23 cellular contexts compared by ENCODE assay signal in genomic region chr5:99945706-99946442, GRCh38.
A peak's percentile ranks its signal among the peaks of the same experiment; 100 is the strongest.
DNase-seq lines count a peak whose midpoint lies in the region; ATAC-seq, FAIRE-seq and TF ChIP-seq lines count a peak whose summit lies in the region.
"Had no signal": no experiment of that assay in that cellular context is flagged by ENCODE, and none has a peak within 500 bp of the region (broad histone marks: within the 10 kb centered on the region; RNA-seq: fewer than 3 reads in every experiment).

No MANE protein-coding gene starts in this region.

- no peak for TF ChIP-seq EP300 in H1 (IDR thresholded peaks at IDR 0.05; ENCODE audit: borderline replicate concordance in 1 of 2, low read depth in 2 of 2, low read length in 2 of 2)
- no peak for TF ChIP-seq EP300 in ovary (IDR thresholded peaks at IDR 0.05)

- no peak overlapping the region for H3K27ac Mint-ChIP-seq in GM23338

- H3K4me2 ChIP-seq in GM23338 (no peak overlapping the region), H1 (ENCODE audit: insufficient read depth in 1 of 2, low read depth in 2 of 2, low read length in 2 of 2) (no peak overlapping the region)
- H3K4me2 ChIP-seq: PC-9 had no signal

- H3K4me1 ChIP-seq in GM23338 (ENCODE audit: insufficient read depth), result no peaks in the 10 kb centered on the region
- H3K4me1 ChIP-seq in H1 (replicated peaks in 1 of 4; ENCODE audit: control insufficient read depth in 3 of 4, insufficient read depth in 4 of 4, low read length in 3 of 4), result no peaks in the 10 kb centered on the region
- H3K4me1 ChIP-seq in SJCRH30, result no peaks in the 10 kb centered on the region
- H3K4me1 ChIP-seq in ovary (ENCODE audit: insufficient read depth), result no peaks in the 10 kb centered on the region
- H3K4me1 ChIP-seq: BE2C had no signal

- 87% methylated on average over 8 of the region's 8 CpGs; no CpG with 5 or more reads in 1 of the 2 experiments for WGBS in H1 (ENCODE audit: extremely low coverage in 1 of 2, insufficient coverage in 1 of 2, insufficient read length in 1 of 2, insufficient replicate concordance in 2 of 2, low coverage in 1 of 2, low lambda C conversion rate in 2 of 2, missing lambda C conversion rate in 1 of 2), 2 experiments
- 63 to 79% (median 63%) methylated on average over 8 of the region's 8 CpGs for WGBS in ovary, 3 donors

- no peak overlapping the region for H3K4ac ChIP-seq in H1 (replicated peaks; ENCODE audit: insufficient read length, low read depth, low read length)

- H2BK20ac ChIP-seq in H1 (ENCODE audit: low read length), result no peak overlapping the region

- no peak overlapping the region for H3K9ac ChIP-seq in H1 (replicated peaks in 1 of 4; ENCODE audit: extremely low read depth in 1 of 4, low read depth in 3 of 4, low read length in 3 of 4)

- H3K9me3 ChIP-seq in H1 (ENCODE audit: insufficient read depth in 2 of 2, low read depth in 1 of 2, low read length in 1 of 2), result no peaks in the 10 kb centered on the region
- H3K9me3 ChIP-seq in SJCRH30 (replicated peaks), result no peaks in the 10 kb centered on the region
- no peaks in the 10 kb centered on the region for H3K9me3 ChIP-seq in ovary
- H3K9me3 ChIP-seq: BE2C had no signal

- H3K56ac ChIP-seq in H1 (replicated peaks; ENCODE audit: insufficient read length, low read depth, low read length), result no peak overlapping the region

- H4K5ac ChIP-seq in H1 (ENCODE audit: insufficient read length, low read depth, low read length), result no peak overlapping the region

- TF ChIP-seq POLR2A in H1 (IDR thresholded peaks at IDR 0.05; ENCODE audit: control extremely low read depth in 1 of 2, low read depth in 2 of 2, low read length in 2 of 2) (no peak), ovary (IDR thresholded peaks at IDR 0.05) (no peak)

- H2AFZ ChIP-seq in GM23338, result 0 out of 2 replicates have a peak overlapping the region, but pooled peaks have one; percentile 6
- peak overlapping the region; percentile 68; the same call in 1 of the 2 replicates for H2AFZ ChIP-seq in H1 (ENCODE audit: low read length)
- H2AFZ ChIP-seq: PC-9 had no signal

- H3K23me2 ChIP-seq in H1 (ENCODE audit: low read depth, low read length), result no peaks in the 10 kb centered on the region

- H3K79me2 ChIP-seq in GM23338 (replicated peaks; ENCODE audit: insufficient read depth) (no peaks in the 10 kb centered on the region), H1 (ENCODE audit: control insufficient read depth in 1 of 2, insufficient read depth in 2 of 2, low read length in 2 of 2) (no peaks in the 10 kb centered on the region)

- no peak overlapping the region for H4K91ac ChIP-seq in H1 (replicated peaks; ENCODE audit: insufficient read length, low read length)

- no peak overlapping the region for H3K14ac ChIP-seq in H1 (ENCODE audit: insufficient read length)

- H3K4me1 Mint-ChIP-seq in GM23338, result no peaks in the 10 kb centered on the region

- TF ChIP-seq CTCF in GM23338 (conservative IDR thresholded peaks at IDR 0.05; ENCODE audit: low read depth in 2 of 2) (no peak), H1 (IDR thresholded peaks at IDR 0.05; ENCODE audit: control extremely low read depth in 1 of 3, insufficient read depth in 1 of 3, low read depth in 1 of 3, low read length in 3 of 3) (no peak), ovary (IDR thresholded peaks at IDR 0.05) (no peak)

- no peaks in the 10 kb centered on the region for H3K79me1 ChIP-seq in H1 (ENCODE audit: low read depth, low read length)

- TF ChIP-seq RAD21 in H1 (IDR thresholded peaks at IDR 0.05 in 1 of 2, conservative IDR thresholded peaks at IDR 0.05 in 1 of 2; ENCODE audit: low read depth in 2 of 2, low read length in 2 of 2), result no peak

- H3K18ac ChIP-seq in H1 (ENCODE audit: extremely low read depth, low read length), result no peak overlapping the region

- H3F3A ChIP-seq in GM23338 (replicated peaks; ENCODE audit: low read depth), result no peaks in the 10 kb centered on the region

- peaks cover 4% of the 10 kb centered on the region; the same call in 1 of the 2 replicates for H3K9me2 ChIP-seq in GM23338 (ENCODE audit: insufficient read depth)

- H3K27me3 Mint-ChIP-seq in GM23338 (ENCODE audit: insufficient read depth, low read depth, poor library complexity), result no peaks in the 10 kb centered on the region

- H3K27ac ChIP-seq in GM23338 (ENCODE audit: low read depth) (no peak overlapping the region), H1 (ENCODE audit: low read depth, low read length) (no peak overlapping the region), SJCRH30 (no peak overlapping the region), ovary (no peak overlapping the region)
- H3K27ac ChIP-seq: HL-60, PC-9 had no signal

- CTCF ChIA-PET in H1 (lab: Charles Lee; ENCODE audit: partially characterized antibody), result no interaction called here

- no peak overlapping the region for H3K4me3 Mint-ChIP-seq in GM23338

- POLR2A ChIA-PET in H1 (lab: Charles Lee; ENCODE audit: partially characterized antibody), result no interaction called here

- H3K27me3 ChIP-seq in GM23338 (ENCODE audit: insufficient read depth) (no peaks in the 10 kb centered on the region), H1 (replicated peaks in 1 of 4; ENCODE audit: control insufficient read depth in 3 of 4, extremely low read depth in 1 of 4, insufficient read depth in 3 of 4, low read length in 3 of 4) (no peaks in the 10 kb centered on the region), SJCRH30 (no peaks in the 10 kb centered on the region), ovary (no peaks in the 10 kb centered on the region)
- H3K27me3 ChIP-seq: BE2C had no signal

- no peak for FAIRE-seq in H1 (lab: Jason Lieb, UNC)
- FAIRE-seq: H54, HepG2 had no signal

- H3K9me3 Mint-ChIP-seq in GM23338, result no peaks in the 10 kb centered on the region

- H2BK15ac ChIP-seq in H1 (ENCODE audit: low read length), result no peak overlapping the region

- no peaks in the 10 kb centered on the region for H3K36me3 Mint-ChIP-seq in GM23338 (ENCODE audit: low read depth)

- H3K36me3 ChIP-seq in GM23338 (ENCODE audit: insufficient read depth), result no peaks in the 10 kb centered on the region
- H3K36me3 ChIP-seq in H1 (ENCODE audit: control insufficient read depth in 2 of 4, insufficient read depth in 4 of 4, low read length in 3 of 4), result no peaks in the 10 kb centered on the region
- no peaks in the 10 kb centered on the region for H3K36me3 ChIP-seq in SJCRH30
- no peaks in the 10 kb centered on the region for H3K36me3 ChIP-seq in ovary
- H3K36me3 ChIP-seq: BE2C had no signal

- DNase-seq in GM23338 (ENCODE audit: low spot score) (peak; percentile 4), H1 (ENCODE audit: low read depth in 1 of 2, low spot score in 2 of 2) (no peak), DMS 273 (lab: John Stamatoyannopoulos, UW; ENCODE audit: unreplicated experiment) (no peak), SJCRH30 (no peak), ovary (no peak)
- DNase-seq: BE2C, DMS79 treated with DMSO at 0.1 percent for 48 hours, KBM-7, MV-4-11, NCI-H1694, NCI-H2081, NCI-H2171 treated with DMSO at 0.1 percent for 48 hours, NCI-H446, NCI-H526, PC-9, SIG-M5 had no signal

- H2BK5ac ChIP-seq in H1 (ENCODE audit: low read depth, low read length), result no peak overlapping the region

- no peak overlapping the region for H2BK120ac ChIP-seq in H1 (replicated peaks; ENCODE audit: low read depth, low read length)

- H3K23ac ChIP-seq in H1 (ENCODE audit: insufficient read length), result no peak overlapping the region

- intact Hi-C loops in ovary (cut with DNase I), result no loop called here

- H3K4me3 ChIP-seq in GM23338, result no peak overlapping the region
- H3K4me3 ChIP-seq in H1 (ENCODE audit: extremely low read depth in 1 of 4, insufficient read depth in 2 of 4, low read depth in 3 of 4, low read length in 4 of 4), result no peak overlapping the region
- no peak overlapping the region for H3K4me3 ChIP-seq in SJCRH30
- no peak overlapping the region for H3K4me3 ChIP-seq in ovary
- H3K4me3 ChIP-seq: PC-9 had no signal

- ATAC-seq in GM18867 (IDR thresholded peaks at IDR 0.05; ENCODE audit: unreplicated experiment), result peak; percentile 51
- ATAC-seq in GM23338, result no peak
- peak; percentile 52 for ATAC-seq in HG03354 (IDR thresholded peaks at IDR 0.05; ENCODE audit: poor library complexity, severe bottlenecking, unreplicated experiment)
- ATAC-seq in HG03565 (IDR thresholded peaks at IDR 0.05; ENCODE audit: unreplicated experiment), result no peak
- ATAC-seq: HepG2, SK-N-SH treated with all-trans-retinoic acid at 6 μM for 48 hours had no signal

- H2AK5ac ChIP-seq in H1 (ENCODE audit: low read depth, low read length), result no peak overlapping the region

- no peak overlapping the region for H4K8ac ChIP-seq in H1 (ENCODE audit: extremely low read depth, insufficient read depth, low read length)

- no peaks in the 10 kb centered on the region for H4K20me1 ChIP-seq in GM23338 (replicated peaks; ENCODE audit: insufficient read depth)
- H4K20me1 ChIP-seq in H1 (replicated peaks in 1 of 2; ENCODE audit: control insufficient read depth in 1 of 2, insufficient read depth in 2 of 2, low read length in 2 of 2), result no peaks in the 10 kb centered on the region

- no peak overlapping the region for H2BK12ac ChIP-seq in H1 (ENCODE audit: low read depth, low read length)

TF ChIP-seq in GM23338, 12 proteins besides CTCF, POLR2A, EP300 and RAD21 (continues in another document):
- TF ChIP-seq STAT1 (IDR thresholded peaks at IDR 0.05; ENCODE audit: unreplicated experiment) (no peak), ZNF331 (CRISPR knock-in tag; IDR thresholded peaks at IDR 0.05; ENCODE audit: low read depth) (no peak)

TF ChIP-seq in H1, 55 proteins besides CTCF, POLR2A, EP300 and RAD21:
- TF ChIP-seq BRCA1 (IDR thresholded peaks at IDR 0.05; ENCODE audit: low read depth, low read length), result no peak
- TF ChIP-seq CHD1 (IDR thresholded peaks at IDR 0.05; ENCODE audit: low read depth, low read length), result no peak
- TF ChIP-seq, protein P1, sequence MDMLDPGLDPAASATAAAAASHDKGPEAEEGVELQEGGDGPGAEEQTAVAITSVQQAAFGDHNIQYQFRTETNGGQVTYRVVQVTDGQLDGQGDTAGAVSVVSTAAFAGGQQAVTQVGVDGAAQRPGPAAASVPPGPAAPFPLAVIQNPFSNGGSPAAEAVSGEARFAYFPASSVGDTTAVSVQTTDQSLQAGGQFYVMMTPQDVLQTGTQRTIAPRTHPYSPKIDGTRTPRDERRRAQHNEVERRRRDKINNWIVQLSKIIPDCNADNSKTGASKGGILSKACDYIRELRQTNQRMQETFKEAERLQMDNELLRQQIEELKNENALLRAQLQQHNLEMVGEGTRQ (IDR thresholded peaks at IDR 0.05; ENCODE audit: low read length), result no peak
- no peak for TF ChIP-seq KDM4A (IDR thresholded peaks at IDR 0.05; ENCODE audit: low read depth, low read length, severe bottlenecking)
- TF ChIP-seq FOSL1 (IDR thresholded peaks at IDR 0.05; ENCODE audit: insufficient read depth, low read depth, low read length), result no peak
- no peak for TF ChIP-seq RFX5 (IDR thresholded peaks at IDR 0.05; ENCODE audit: borderline replicate concordance, low read depth, low read length)
- TF ChIP-seq CREB1 (IDR thresholded peaks at IDR 0.05), result no peak
- TF ChIP-seq KDM1A (IDR thresholded peaks at IDR 0.05; ENCODE audit: borderline replicate concordance, low read length), result no peak
- TF ChIP-seq GTF2F1 (IDR thresholded peaks at IDR 0.05; ENCODE audit: borderline replicate concordance, low read depth, low read length), result no peak
TF ChIP-seq in H1: peak in this region for 0.

Comparison
In these comparisons a context has a peak if more than half of its experiments do, and no peak if none do; other contexts are left out.
1. ATAC-seq: peak in GM18867 (single experiment) and HG03354 (single experiment); none in GM23338 (single experiment) and HG03565 (single experiment).